8 cellular contexts compared by ENCODE assay signal in genomic region chr10:11610855-11611247, GRCh38. TPM values are rescaled to one million over a fixed set of nuclear protein-coding genes. Genes with fewer than 3 reads are reported as not detected.
A peak's percentile ranks its signal among the peaks of the same experiment; 100 is the strongest.
DNase-seq lines count a peak whose midpoint lies in the region; ATAC-seq and TF ChIP-seq lines count a peak whose summit lies in the region.

No MANE protein-coding gene starts in this region.

- H3K36me3 Mint-ChIP-seq in activated CD4-positive, alpha-beta memory T cell treated with anti-CD3 and anti-CD28 coated beads for 36 hours: no peaks in the 10 kb centered on the region

- peak overlapping the region; percentile 83 for H3K4me3 Mint-ChIP-seq in activated CD4-positive, alpha-beta memory T cell treated with anti-CD3 and anti-CD28 coated beads for 36 hours

- H3K9ac ChIP-seq in muscle layer of colon (ENCODE audit: low read length): peak overlapping the region; percentile 78

- DNase-seq in AG09309 (ENCODE audit: low read depth) (no peak), HT1080 (ENCODE audit: low read depth) (peak; percentile 22), epithelial cell of proximal tubule (ENCODE audit: low read depth) (no peak), transverse colon (peak; percentile 38), NCI-H345 (lab: John Stamatoyannopoulos, UW) (no peak)
- peak; percentile 42 for DNase-seq in activated CD4-positive, alpha-beta memory T cell treated with anti-CD3 and anti-CD28 coated beads for 36 hours

- peak; percentile 13 for ATAC-seq in GM19372 (IDR thresholded peaks at IDR 0.05; ENCODE audit: low read depth, unreplicated experiment)

- intact Hi-C loops in activated CD4-positive, alpha-beta memory T cell treated with anti-CD3 and anti-CD28 coated beads for 36 hours (cut with micrococcal nuclease): loop anchor here (2.0 to 10.0 kb wide), 3 partner anchors 30 to 104 kb away; no protein-coding TSS in a partner anchor
- intact Hi-C loops in transverse colon (cut with DNase I; ENCODE audit: low total_unique reads): no loop called here

- peak overlapping the region; percentile 58 for H3K27ac Mint-ChIP-seq in activated CD4-positive, alpha-beta memory T cell treated with anti-CD3 and anti-CD28 coated beads for 36 hours

- POLR2A ChIA-PET in activated CD4-positive, alpha-beta memory T cell treated with anti-CD3 and anti-CD28 coated beads for 36 hours (lab: Charles Lee): no interaction called here

- H3K27me3 ChIP-seq in muscle layer of colon (ENCODE audit: control insufficient read depth in 1 of 2, insufficient read depth in 2 of 2, low read length in 2 of 2) (no peaks in the 10 kb centered on the region), transverse colon (no peaks in the 10 kb centered on the region)

- no peak for TF ChIP-seq EP300 in transverse colon (IDR thresholded peaks at IDR 0.05; ENCODE audit: low read depth)

- WGBS in transverse colon (ENCODE audit: low coverage in 1 of 2), 2 donors: 0% methylated on average over 28 of the region's 40 CpGs; no CpG with 5 or more reads in 1 of the 2 donors

- TF ChIP-seq CTCF in AG09309 (IDR thresholded peaks at IDR 0.05; ENCODE audit: control insufficient read depth, insufficient read depth, low read depth, low read length, missing control alignments) (no peak), epithelial cell of proximal tubule (conservative IDR thresholded peaks at IDR 0.05; ENCODE audit: low read depth, low read length) (no peak), transverse colon (IDR thresholded peaks at IDR 0.05) (no peak)

- TF ChIP-seq POLR2A in transverse colon (IDR thresholded peaks at IDR 0.05): no peak

- H3K36me3 ChIP-seq in muscle layer of colon (ENCODE audit: insufficient read depth, low read length) (no peaks in the 10 kb centered on the region), transverse colon (no peaks in the 10 kb centered on the region)

- in situ Hi-C loops in transverse colon (cut with MboI; ENCODE audit: low pct_ligation_motif_present in 1 of 4, low pct_unique_long_range_greater_than_20kb in 1 of 4, low sequenced_read_pairs in 3 of 4): no loop called here

- peaks cover 41% of the 10 kb centered on the region for H3K4me1 Mint-ChIP-seq in activated CD4-positive, alpha-beta memory T cell treated with anti-CD3 and anti-CD28 coated beads for 36 hours (ENCODE audit: low read depth)

- peak overlapping the region; percentile 66 for H3K27ac ChIP-seq in muscle layer of colon (ENCODE audit: low read depth, low read length)
- H3K27ac ChIP-seq in transverse colon: peak overlapping the region; percentile 92 to 97 (median 96)

- H3K4me3 ChIP-seq in AG09309 (ENCODE audit: control insufficient read depth, low read depth, low read length): peak overlapping the region; percentile 81
- H3K4me3 ChIP-seq in epithelial cell of proximal tubule (ENCODE audit: low read depth, low read length): peak overlapping the region; percentile 75
- peak overlapping the region; percentile 85 to 95 for H3K4me3 ChIP-seq in muscle layer of colon (ENCODE audit: low read depth in 1 of 2, low read length in 2 of 2)
- peak overlapping the region; percentile 68 to 98 (median 87) for H3K4me3 ChIP-seq in transverse colon

- peaks cover 2% of the 10 kb centered on the region for H3K27me3 Mint-ChIP-seq in activated CD4-positive, alpha-beta memory T cell treated with anti-CD3 and anti-CD28 coated beads for 36 hours

- CTCF ChIA-PET in activated CD4-positive, alpha-beta memory T cell treated with anti-CD3 and anti-CD28 coated beads for 36 hours (lab: Charles Lee): interaction anchor here (1.0 kb wide), 1 partner anchor 148 kb away, joined by 3 read pairs; no protein-coding TSS in a partner anchor

- H3K9me3 Mint-ChIP-seq in activated CD4-positive, alpha-beta memory T cell treated with anti-CD3 and anti-CD28 coated beads for 36 hours: peaks cover 2% of the 10 kb centered on the region

- H3K4me1 ChIP-seq in muscle layer of colon (ENCODE audit: insufficient read depth, low read length): peaks cover 6% of the 10 kb centered on the region
- peaks cover 5 to 40% (median 23%) of the 10 kb centered on the region in 4 donors for H3K4me1 ChIP-seq in transverse colon

- H3K9me3 ChIP-seq in muscle layer of colon (ENCODE audit: low read length) (no peaks in the 10 kb centered on the region), transverse colon (no peaks in the 10 kb centered on the region)

RNA-seq across cellular contexts. Expression of gene USP6NL, which starts 0.6 kb away (rescaled TPM):
- total RNA-seq in HT1080 (2014; rRNA removed; shearing (Covaris generic)): 15.0 and 20.8 TPM in 2 replicates
- 14.1 and 15.1 TPM in 2 replicates for polyA plus RNA-seq in HT1080 (2015; cell fraction: cytosol; rRNA removed)
- 8.1 and 8.9 TPM in 2 replicates for polyA plus RNA-seq in HT1080 (2015; cell fraction: nucleus; rRNA removed)
- total RNA-seq in activated CD4-positive, alpha-beta memory T cell treated with anti-CD3 and anti-CD28 coated beads for 36 hours: 1 to 10 TPM; 3.2 to 3.4 TPM
- 14.7 and 18.8 TPM in 2 replicates for total RNA-seq in epithelial cell of proximal tubule
- 10 to 100 TPM; 17.3 to 45.8 (median 26.6) TPM for total RNA-seq in transverse colon

Comparison
In these comparisons a context has a peak if more than half of its experiments do, and no peak if none do; other contexts are left out.
1. DNase-seq: peak in HT1080 (single experiment), activated CD4-positive, alpha-beta memory T cell treated with anti-CD3 and anti-CD28 coated beads for 36 hours (single experiment) and transverse colon (single experiment); none in AG09309 (single experiment), epithelial cell of proximal tubule (single experiment) and NCI-H345 (single experiment).
2. Peak in every context shown above with its lines, with median percentiles within 50 percentile points of each other: H3K4me3 ChIP-seq.